29 cellular contexts compared by ENCODE assay signal in the genomic region with DNA sequence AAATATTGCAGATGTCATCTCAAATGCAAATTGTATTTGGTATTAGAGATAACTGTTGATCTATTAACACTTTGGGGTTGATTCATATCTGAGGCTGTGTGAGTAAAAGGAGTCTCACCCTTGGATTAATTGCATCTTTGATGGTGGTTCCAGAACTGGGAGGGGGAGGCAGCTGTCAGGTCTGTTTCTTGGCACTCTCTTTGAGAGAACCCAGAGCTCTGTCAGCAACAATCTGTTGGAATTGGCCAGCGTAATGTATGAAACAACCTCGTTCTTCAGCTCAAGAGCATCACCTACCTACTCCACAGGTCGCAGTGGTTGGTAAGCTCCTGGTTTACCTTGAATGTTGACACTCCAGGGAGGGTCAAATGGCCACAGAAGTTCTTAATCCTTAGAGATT.
"Had no signal": no experiment of that assay in that cellular context is flagged by ENCODE, and none has a peak within 500 bp of the region (broad histone marks: within the 10 kb centered on the region; RNA-seq: fewer than 3 reads in every experiment).

No MANE protein-coding gene starts in this region.

- DNase-seq: activated CD4-positive, alpha-beta memory T cell treated with anti-CD3 and anti-CD28 coated beads, Interleukin-2, amount 10 ng/mL, durations not matched to agents 7 days and 5 days; activated CD4-positive, alpha-beta T cell treated with anti-CD3 and anti-CD28 coated beads, Interleukin-2, amount 10 ng/mL, durations not matched to agents 7 days and 5 days; activated CD4-positive, CD25-positive, alpha-beta regulatory T cell treated with anti-CD3 and anti-CD28 coated beads, Interleukin-2, amount 50 U/mL, for 72 hours; activated gamma-delta T cell treated with Interleukin-2 at 50 U/mL for 16 hours; activated naive CD4-positive, alpha-beta T cell treated with anti-CD3 and anti-CD28 coated beads, Interleukin-2, amount 50 U/mL, for 16 hours; activated T-cell treated with anti-CD3 and anti-CD28 coated beads, Interleukin-2, amount 50 U/mL, for 4 hours; amniotic stem cell; dermis blood vessel endothelial cell; effector CD4-positive, alpha-beta T cell; foreskin keratinocyte; heart left ventricle; hypothalamus; immature natural killer cell; kidney; left colon; naive thymus-derived CD4-positive, alpha-beta T cell; pancreas; retina; stimulated activated CD4-positive, alpha-beta T cell treated with anti-CD3 and anti-CD28 coated beads, Interleukin-12 subunit alpha, Interleukin-12 subunit beta, amount 100 ng/mL, for 4 hours; stimulated activated CD4-positive, alpha-beta T cell treated with anti-CD3 and anti-CD28 coated beads, Interleukin-4, amount 100 ng/mL, for 1 hour; stimulated activated naive CD8-positive, alpha-beta T cell treated with anti-CD3 and anti-CD28 coated beads, Interleukin-15, Interleukin-2, amounts not matched to agents 100 U/mL and 50 U/mL, for 24 hours; testis; transverse colon had no signal

- H3K36me3 Mint-ChIP-seq: immature natural killer cell; mesothelial cell of epicardium; naive thymus-derived CD4-positive, alpha-beta T cell had no signal

- H3K4me3 ChIP-seq: esophagus muscularis mucosa, heart left ventricle, pancreas, prostate gland, skin epidermis, testis, transverse colon had no signal

- ATAC-seq: activated T-cell treated with anti-CD3 and anti-CD28 coated beads, Interleukin-2, amount 50 U/mL, for 4 hours; activated T-helper 17 cell treated with anti-CD3 and anti-CD28 coated beads, Interleukin-2, amount 50 U/mL, for 72 hours; foreskin keratinocyte; heart left ventricle; left colon; naive thymus-derived CD4-positive, alpha-beta T cell; pancreas; sciatic nerve; stimulated activated naive CD8-positive, alpha-beta T cell treated with anti-CD3 and anti-CD28 coated beads, Interleukin-15, Interleukin-2, amounts not matched to agents 100 U/mL and 50 U/mL, for 24 hours had no signal

- H3K9me3 Mint-ChIP-seq: activated CD4-positive, alpha-beta memory T cell treated with anti-CD3 and anti-CD28 coated beads, Interleukin-2, amount 10 ng/mL, durations not matched to agents 7 days and 5 days; activated CD4-positive, alpha-beta T cell treated with anti-CD3 and anti-CD28 coated beads, Interleukin-2, amount 10 ng/mL, durations not matched to agents 7 days and 5 days; immature natural killer cell; mesothelial cell of epicardium had no signal

- H3K4me1 Mint-ChIP-seq: activated CD4-positive, alpha-beta memory T cell treated with anti-CD3 and anti-CD28 coated beads, Interleukin-2, amount 10 ng/mL, durations not matched to agents 7 days and 5 days; activated CD4-positive, alpha-beta T cell treated with anti-CD3 and anti-CD28 coated beads, Interleukin-2, amount 10 ng/mL, durations not matched to agents 7 days and 5 days; activated T-helper 17 cell treated with anti-CD3 and anti-CD28 coated beads, Interleukin-2, amount 50 U/mL, for 72 hours; immature natural killer cell; mesothelial cell of epicardium had no signal

- H3K27ac Mint-ChIP-seq: activated CD4-positive, alpha-beta memory T cell treated with anti-CD3 and anti-CD28 coated beads, Interleukin-2, amount 10 ng/mL, durations not matched to agents 7 days and 5 days; activated CD4-positive, alpha-beta T cell treated with anti-CD3 and anti-CD28 coated beads, Interleukin-2, amount 10 ng/mL, durations not matched to agents 7 days and 5 days; activated T-helper 17 cell treated with anti-CD3 and anti-CD28 coated beads, Interleukin-2, amount 50 U/mL, for 72 hours; immature natural killer cell; mesothelial cell of epicardium; naive thymus-derived CD4-positive, alpha-beta T cell had no signal

- H3K4me3 Mint-ChIP-seq: activated CD4-positive, alpha-beta memory T cell treated with anti-CD3 and anti-CD28 coated beads, Interleukin-2, amount 10 ng/mL, durations not matched to agents 7 days and 5 days; activated CD4-positive, alpha-beta T cell treated with anti-CD3 and anti-CD28 coated beads, Interleukin-2, amount 10 ng/mL, durations not matched to agents 7 days and 5 days; activated T-cell treated with anti-CD3 and anti-CD28 coated beads, Interleukin-2, amount 50 U/mL, for 4 hours; activated T-helper 17 cell treated with anti-CD3 and anti-CD28 coated beads, Interleukin-2, amount 50 U/mL, for 72 hours; immature natural killer cell; mesothelial cell of epicardium; naive thymus-derived CD4-positive, alpha-beta T cell had no signal
